In the genomic region with DNA sequence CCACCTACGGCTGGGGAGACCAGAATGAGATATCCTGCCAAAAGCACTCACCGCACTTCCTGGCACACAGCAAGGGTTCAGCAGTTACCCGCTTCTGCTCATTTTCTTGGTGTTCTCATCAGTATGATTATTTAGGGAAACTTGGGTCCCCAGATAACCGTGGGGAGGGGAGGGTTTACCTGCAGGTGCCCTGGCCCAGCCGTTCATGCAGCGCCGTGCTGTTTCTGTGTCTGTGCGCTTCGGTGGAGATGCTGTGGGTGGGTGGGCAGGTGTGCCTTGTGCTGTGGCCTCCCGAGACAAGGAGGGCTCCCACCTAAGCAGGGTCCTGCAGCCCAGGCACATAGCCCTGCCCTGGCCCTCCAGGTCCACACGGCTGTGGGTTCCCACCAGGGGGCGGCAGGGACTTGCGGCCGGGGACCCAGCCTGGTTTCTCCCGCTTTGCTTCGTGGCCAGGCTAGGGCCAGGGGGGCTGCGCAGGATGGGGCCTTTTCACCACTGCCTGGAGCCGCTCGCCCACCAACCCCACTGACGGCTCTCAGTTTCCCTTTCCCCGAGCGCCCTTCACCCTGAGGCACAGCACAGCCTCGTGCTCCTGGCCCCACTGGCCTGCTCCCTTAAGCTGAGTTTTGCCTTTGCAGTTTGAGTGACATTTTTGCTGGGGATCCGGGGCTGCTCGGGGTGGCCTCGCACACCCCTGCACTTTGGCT, we compare ENCODE assay signal across 8 cellular contexts.
DNase-seq lines count a peak whose midpoint lies in the region; ATAC-seq and TF ChIP-seq lines count a peak whose summit lies in the region.

No MANE protein-coding gene starts in this region.

- H3K36me3 Mint-ChIP-seq in natural killer cell treated with Interleukin-12 subunit alpha and Interleukin-12 subunit beta and Interleukin-15 and Interleukin-18, amount 100 ng/mL, for 72 hours, result no peaks in the 10 kb centered on the region

- POLR2A ChIA-PET in AG04449 (lab: Yijun Ruan, JAX), result no interaction called here

- no peaks in the 10 kb centered on the region for H3K27me3 Mint-ChIP-seq in natural killer cell treated with Interleukin-12 subunit alpha and Interleukin-12 subunit beta and Interleukin-15 and Interleukin-18, amount 100 ng/mL, for 72 hours

- peak; percentile 40 for ATAC-seq in GM19324 (IDR thresholded peaks at IDR 0.05; ENCODE audit: low FRiP score, unreplicated experiment)
- peak; percentile 69 to 77 for ATAC-seq in natural killer cell treated with Interleukin-12 subunit alpha and Interleukin-12 subunit beta and Interleukin-15 and Interleukin-18, amount 100 ng/mL, for 72 hours
- no peak for ATAC-seq in HG03460 (IDR thresholded peaks at IDR 0.05; ENCODE audit: unreplicated experiment)

- TF ChIP-seq CTCF in AG04449 (IDR thresholded peaks at IDR 0.05; ENCODE audit: insufficient read depth, low read length, missing control alignments), result peak; percentile 84

- H3K9me3 Mint-ChIP-seq in natural killer cell treated with Interleukin-12 subunit alpha and Interleukin-12 subunit beta and Interleukin-15 and Interleukin-18, amount 100 ng/mL, for 72 hours, result no peaks in the 10 kb centered on the region

- no peak overlapping the region for H3K4me3 ChIP-seq in AG04449 (ENCODE audit: low read depth, low read length)

- CTCF ChIA-PET in AG04449 (lab: Yijun Ruan, JAX), result interaction anchor here (1.0 to 9.2 kb wide), 8 partner anchors 9 to 287 kb away, joined by 3 to 133 read pairs (median 4); a partner anchor contains a TSS

- H3K4me1 Mint-ChIP-seq in natural killer cell treated with Interleukin-12 subunit alpha and Interleukin-12 subunit beta and Interleukin-15 and Interleukin-18, amount 100 ng/mL, for 72 hours (ENCODE audit: low read depth in 2 of 2), result no peaks in the 10 kb centered on the region

- DNase-seq in AG04449 (ENCODE audit: low read depth, low spot score) (no peak), M059J (ENCODE audit: low read depth) (peak; percentile 12), epidermal melanocyte (ENCODE audit: insufficient read length, low spot score) (peak; percentile 73)
- DNase-seq in activated CD8-positive, alpha-beta memory T cell treated with anti-CD3 and anti-CD28 coated beads for 24 hours, result peak; percentile 88
- peak; percentile 75 for DNase-seq in natural killer cell treated with Interleukin-12 subunit alpha and Interleukin-12 subunit beta and Interleukin-15 and Interleukin-18, amount 100 ng/mL, for 72 hours (ENCODE audit: low spot score)
- DNase-seq in stimulated activated naive CD4-positive, alpha-beta T cell (lab: John Stamatoyannopoulos, UW), result peak; percentile 19 to 71 (median 50)

- no peak overlapping the region for H3K27ac Mint-ChIP-seq in natural killer cell treated with Interleukin-12 subunit alpha and Interleukin-12 subunit beta and Interleukin-15 and Interleukin-18, amount 100 ng/mL, for 72 hours

- H3K4me3 Mint-ChIP-seq in natural killer cell treated with Interleukin-12 subunit alpha and Interleukin-12 subunit beta and Interleukin-15 and Interleukin-18, amount 100 ng/mL, for 72 hours, result no peak overlapping the region
